In genomic region chr17:78970834-78971763, GRCh38 we compare ENCODE assay signal across 8 cellular contexts.
DNase-seq lines count a peak whose midpoint lies in the region; ATAC-seq lines count a peak whose summit lies in the region.

No MANE protein-coding gene starts in this region.

- peaks cover 6% of the 10 kb centered on the region for H3K4me1 Mint-ChIP-seq in memory B cell

- no peak overlapping the region for H3K27ac Mint-ChIP-seq in memory B cell

- H3K4me3 Mint-ChIP-seq in memory B cell = no peak overlapping the region

- DNase-seq in HPDE6-E6E7 (ENCODE audit: extremely low spot score) (peak; percentile 46), NOMO-1 treated with DMSO at 0.1 percent for 48 hours (lab: John Stamatoyannopoulos, UW; ENCODE audit: unreplicated experiment) (peak; percentile 67), memory B cell (ENCODE audit: low spot score in 2 of 2) (peak; percentile 75 to 87)
- DNase-seq in activated CD8-positive, alpha-beta memory T cell treated with anti-CD3 and anti-CD28 coated beads for 24 hours = peak; percentile 92
- peak; percentile 75 for DNase-seq in effector CD8-positive, alpha-beta T cell (lab: John Stamatoyannopoulos, UW)
- peak; percentile 50 for DNase-seq in stimulated activated CD8-positive, alpha-beta memory T cell treated with anti-CD3 and anti-CD28 coated beads, Interleukin-15, amount 100 ng/mL, for 48 hours (ENCODE audit: low read depth in 2 of 2)

- peak overlapping the region; percentile 89 for H3K4me2 ChIP-seq in BLaER1

- H3K4me1 ChIP-seq in BLaER1 = peaks cover 76% of the 10 kb centered on the region

- peak overlapping the region; percentile 36; the same call in 1 of the 2 replicates for H3K9ac ChIP-seq in BLaER1

- H3K9me3 Mint-ChIP-seq in memory B cell = no peaks in the 10 kb centered on the region

- peaks cover 10% of the 10 kb centered on the region for H3K27me3 Mint-ChIP-seq in memory B cell

- ATAC-seq in memory B cell (ENCODE audit: low read depth) (peak; percentile 88), GM18870 (IDR thresholded peaks at IDR 0.05; ENCODE audit: unreplicated experiment) (no peak)

- no peaks in the 10 kb centered on the region for H3K9me3 ChIP-seq in BLaER1

- H3K36me3 ChIP-seq in BLaER1 = peaks cover 38% of the 10 kb centered on the region

- H3K27me3 ChIP-seq in BLaER1 = no peaks in the 10 kb centered on the region

- peaks cover 35% of the 10 kb centered on the region for H4K20me1 ChIP-seq in BLaER1

- peak overlapping the region; percentile 32; the same call in 1 of the 2 replicates for H3K27ac ChIP-seq in BLaER1

- H3K36me3 Mint-ChIP-seq in memory B cell = no peaks in the 10 kb centered on the region

- H3K4me3 ChIP-seq in BLaER1 = no peak overlapping the region
